24 cellular contexts compared by ENCODE assay signal in genomic region chr2:202307690-202308089, GRCh38. TPM values are rescaled to one million over a fixed set of nuclear protein-coding genes. Genes with fewer than 3 reads are reported as not detected.
DNase-seq lines count a peak whose midpoint lies in the region; ATAC-seq and TF ChIP-seq lines count a peak whose summit lies in the region.
"Had no signal": no experiment of that assay in that cellular context is flagged by ENCODE, and none has a peak within 500 bp of the region (broad histone marks: within the 10 kb centered on the region; RNA-seq: fewer than 3 reads in every experiment).

No MANE protein-coding gene starts in this region.

- CTCF ChIA-PET in WTC11 (lab: Charles Lee), result interaction anchor here (0.6 to 1.0 kb wide), 3 partner anchors 9 to 113 kb away, joined by 3 to 5 read pairs (median 3); no protein-coding TSS in a partner anchor

- ATAC-seq in WTC11 (peak; percentile 56), foreskin keratinocyte (peak; percentile 33), HG02588 (IDR thresholded peaks at IDR 0.05; ENCODE audit: unreplicated experiment) (no peak)
- ATAC-seq: natural killer cell treated with Interleukin-12 subunit alpha and Interleukin-12 subunit beta and Interleukin-15 and Interleukin-18, amount 100 ng/mL, for 72 hours; stimulated activated naive CD8-positive, alpha-beta T cell treated with anti-CD3 and anti-CD28 coated beads, Interleukin-15, Interleukin-2, amounts not matched to agents 100 U/mL and 50 U/mL, for 24 hours had no signal

- peaks cover 21% of the 10 kb centered on the region for H3K36me3 ChIP-seq in H7 (replicated peaks; ENCODE audit: control insufficient read depth, insufficient read depth, low read length)

- 0 out of 2 replicates have a peak, but pooled peaks cover 2% of the 10 kb centered on the region for H3K4me1 Mint-ChIP-seq in WTC11

- peaks cover 41% of the 10 kb centered on the region for H3K36me3 Mint-ChIP-seq in WTC11

- TF ChIP-seq CTCF in WTC11 (IDR thresholded peaks at IDR 0.05) (no peak), foreskin keratinocyte (conservative IDR thresholded peaks at IDR 0.05) (no peak)

- POLR2A ChIA-PET in WTC11 (lab: Charles Lee), result interaction anchor here (0.6 kb wide), 2 partner anchors 161 to 264 kb away, joined by 4 to 7 read pairs; no protein-coding TSS in a partner anchor

- H3K27me3 Mint-ChIP-seq in WTC11 (ENCODE audit: low read depth), result no peaks in the 10 kb centered on the region
- H3K27me3 Mint-ChIP-seq: natural killer cell treated with Interleukin-12 subunit alpha and Interleukin-12 subunit beta and Interleukin-15 and Interleukin-18, amount 100 ng/mL, for 72 hours had no signal

- no peak overlapping the region for H3K4me3 Mint-ChIP-seq in WTC11
- H3K4me3 Mint-ChIP-seq: natural killer cell treated with Interleukin-12 subunit alpha and Interleukin-12 subunit beta and Interleukin-15 and Interleukin-18, amount 100 ng/mL, for 72 hours had no signal

- no peak overlapping the region for H3K27ac ChIP-seq in foreskin keratinocyte
- H3K27ac ChIP-seq: ascending aorta, GM23248, HL-60, tibial artery had no signal

- H3K27ac Mint-ChIP-seq in WTC11, result no peak overlapping the region; the same call in 1 of the 2 replicates
- H3K27ac Mint-ChIP-seq: natural killer cell treated with Interleukin-12 subunit alpha and Interleukin-12 subunit beta and Interleukin-15 and Interleukin-18, amount 100 ng/mL, for 72 hours had no signal

- DNase-seq in D341Med (ENCODE audit: low spot score) (peak; percentile 34), H7 (peak; percentile 38), WTC11 (ENCODE audit: low spot score) (peak; percentile 26), foreskin keratinocyte (no peak), SHP77 (lab: John Stamatoyannopoulos, UW) (no peak), UCSD-AML1 (lab: John Stamatoyannopoulos, UW; ENCODE audit: unreplicated experiment) (no peak), NCI-H128 (lab: John Stamatoyannopoulos, UW; ENCODE audit: unreplicated experiment) (no peak)
- DNase-seq: activated naive CD4-positive, alpha-beta T cell treated with Interleukin-2 at 50 U/mL for 16 hours; activated T-cell treated with anti-CD3 and anti-CD28 coated beads for 4 hours; EL; GM23248; IMR-90; kidney; MG63; NCI-H187; NCI-H226; posterior cingulate gyrus; stimulated activated CD4-positive, alpha-beta T cell treated with anti-CD3 and anti-CD28 coated beads, Interleukin-2, amount 100 ng/mL, for 24 hours; stimulated activated naive CD8-positive, alpha-beta T cell treated with anti-CD3 and anti-CD28 coated beads, Interleukin-15, Interleukin-2, amounts not matched to agents 100 U/mL and 50 U/mL, for 24 hours; tibial artery had no signal

- no peak overlapping the region for H3K4me3 ChIP-seq in H7 (ENCODE audit: insufficient read depth, low read depth, low read length)
- H3K4me3 ChIP-seq: ascending aorta, GM23248, MG63, tibial artery had no signal

- H3K27me3 ChIP-seq in H7 (ENCODE audit: control insufficient read depth, insufficient read depth, low read length), result no peaks in the 10 kb centered on the region
- no peaks in the 10 kb centered on the region for H3K27me3 ChIP-seq in foreskin keratinocyte
- H3K27me3 ChIP-seq: ascending aorta, MG63, tibial artery had no signal

- no peaks in the 10 kb centered on the region for H3K4me1 ChIP-seq in foreskin keratinocyte
- H3K4me1 ChIP-seq: ascending aorta, tibial artery had no signal

- H3K9me3 Mint-ChIP-seq in WTC11, result no peaks in the 10 kb centered on the region
- H3K9me3 Mint-ChIP-seq: natural killer cell treated with Interleukin-12 subunit alpha and Interleukin-12 subunit beta and Interleukin-15 and Interleukin-18, amount 100 ng/mL, for 72 hours had no signal

TF ChIP-seq in WTC11, 78 proteins besides CTCF, POLR2A, EP300 and RAD21 (continues in another document):
- TF ChIP-seq JUN (CRISPR knock-in tag; IDR thresholded peaks at IDR 0.05) (no peak), E2F5 (CRISPR knock-in tag; IDR thresholded peaks at IDR 0.05) (no peak), AFF4 (CRISPR knock-in tag; IDR thresholded peaks at IDR 0.05; ENCODE audit: borderline replicate concordance) (no peak), NFYB (CRISPR knock-in tag; conservative IDR thresholded peaks at IDR 0.05; ENCODE audit: low read depth) (no peak), STAT6 (CRISPR knock-in tag; conservative IDR thresholded peaks at IDR 0.05; ENCODE audit: low read depth) (no peak), TCF7 (CRISPR knock-in tag; IDR thresholded peaks at IDR 0.05; ENCODE audit: low read depth) (no peak), JAZF1 (CRISPR knock-in tag; IDR thresholded peaks at IDR 0.05) (no peak), ZSCAN18 (CRISPR knock-in tag; IDR thresholded peaks at IDR 0.05) (no peak), IRF2 (CRISPR knock-in tag; IDR thresholded peaks at IDR 0.05; ENCODE audit: borderline replicate concordance, low read depth) (no peak), ZNF138 (CRISPR knock-in tag; conservative IDR thresholded peaks at IDR 0.05) (no peak)

RNA-seq across cellular contexts. Expression of gene NOP58, which starts 42.1 kb away (rescaled TPM):
- 70.7 and 95.9 TPM in 2 replicates for total RNA-seq in H7 (2014; rRNA removed; shearing (Covaris generic))
- total RNA-seq in WTC11 (2021) (124 to 136 TPM (median 129 TPM) in 3 replicates), foreskin keratinocyte (95.8 and 107 TPM in 2 replicates)
- 60.8 and 75.4 TPM in 2 replicates for polyA plus RNA-seq in foreskin keratinocyte

Comparison
In these comparisons a context has a peak if more than half of its experiments do, and no peak if none do; other contexts are left out.
1. DNase-seq: peak in D341Med (single experiment), H7 (single experiment) and WTC11 (single experiment); none in foreskin keratinocyte (0 of 2), SHP77 (0 of 2), UCSD-AML1 (single experiment) and NCI-H128 (single experiment).